Comparison of ENCODE assay signal across 11 cellular contexts in genomic region chr14:60381909-60382308, GRCh38.
"Had no signal": no experiment of that assay in that cellular context is flagged by ENCODE, and none has a peak within 500 bp of the region (broad histone marks: within the 10 kb centered on the region; RNA-seq: fewer than 3 reads in every experiment).

No MANE protein-coding gene starts in this region.

- ATAC-seq: activated CD8-positive, alpha-beta memory T cell treated with anti-CD3 and anti-CD28 coated beads, Interleukin-2, amount 10 ng/mL, durations not matched to agents 7 days and 5 days; activated T-cell treated with anti-CD3 and anti-CD28 coated beads, Interleukin-2, amount 50 U/mL, for 4 hours; lower lobe of right lung had no signal

- DNase-seq: activated CD4-positive, alpha-beta T cell treated with anti-CD3 and anti-CD28 coated beads for 1 hour; activated CD4-positive, alpha-beta T cell treated with anti-CD3 and anti-CD28 coated beads, Interleukin-2, amount 50 U/mL, for 48 hours; activated CD8-positive, alpha-beta memory T cell treated with anti-CD3 and anti-CD28 coated beads, Interleukin-2, amount 10 ng/mL, durations not matched to agents 7 days and 5 days; activated effector memory CD4-positive, alpha-beta T cell treated with anti-CD3 and anti-CD28 coated beads, Interleukin-2, amount 50 U/mL, for 16 hours; activated T-cell treated with anti-CD3 and anti-CD28 coated beads, Interleukin-2, amount 50 U/mL, for 4 hours; amygdala; immature natural killer cell; lower lobe of right lung; retina; stimulated activated CD4-positive, alpha-beta T cell treated with anti-CD3 and anti-CD28 coated beads, Interleukin-15, amount 100 ng/mL, for 24 hours; stomach had no signal
